In the genomic region with DNA sequence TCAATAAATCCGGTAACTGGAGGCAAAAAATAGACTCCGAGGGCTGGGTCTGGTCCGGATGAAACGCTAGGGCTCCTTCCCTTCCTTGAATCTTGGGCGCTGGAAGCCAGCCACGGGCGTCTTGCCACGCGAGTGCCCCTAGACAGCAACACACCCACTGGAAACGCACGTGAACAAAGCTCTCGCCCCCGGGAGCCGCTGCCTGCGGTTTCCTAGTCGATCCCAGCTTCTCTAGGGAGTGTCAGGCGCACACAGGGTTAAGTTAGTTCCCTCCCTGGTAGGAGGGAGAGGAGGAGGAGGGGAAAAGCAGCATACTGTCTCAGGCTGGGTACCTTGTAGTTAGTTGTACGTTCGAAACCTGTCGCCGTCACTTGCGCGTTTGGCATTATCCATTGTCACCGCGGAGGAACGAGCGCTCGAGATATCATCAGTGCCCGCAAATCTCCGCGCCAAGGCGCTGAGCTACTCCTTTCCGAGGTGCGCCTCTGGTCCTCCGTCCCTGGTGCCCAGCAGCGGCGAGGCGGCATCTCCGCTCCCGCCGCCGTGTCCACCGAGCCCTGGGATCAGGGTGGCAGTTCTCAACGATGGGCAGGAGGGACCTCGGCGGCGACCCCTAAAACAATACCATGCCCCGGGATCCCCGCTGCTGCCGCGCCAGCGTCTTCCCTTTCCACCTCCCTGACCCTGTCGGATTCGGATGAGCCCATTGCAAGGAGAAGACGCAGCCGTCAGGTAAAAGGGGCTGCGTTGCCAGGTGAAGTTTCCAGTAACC, we compare ENCODE assay signal across 8 cellular contexts. TPM values are rescaled to one million over a fixed set of nuclear protein-coding genes. Genes with fewer than 3 reads are reported as not detected.
DNase-seq lines count a peak whose midpoint lies in the region; ATAC-seq and TF ChIP-seq lines count a peak whose summit lies in the region.

A gene with protein sequence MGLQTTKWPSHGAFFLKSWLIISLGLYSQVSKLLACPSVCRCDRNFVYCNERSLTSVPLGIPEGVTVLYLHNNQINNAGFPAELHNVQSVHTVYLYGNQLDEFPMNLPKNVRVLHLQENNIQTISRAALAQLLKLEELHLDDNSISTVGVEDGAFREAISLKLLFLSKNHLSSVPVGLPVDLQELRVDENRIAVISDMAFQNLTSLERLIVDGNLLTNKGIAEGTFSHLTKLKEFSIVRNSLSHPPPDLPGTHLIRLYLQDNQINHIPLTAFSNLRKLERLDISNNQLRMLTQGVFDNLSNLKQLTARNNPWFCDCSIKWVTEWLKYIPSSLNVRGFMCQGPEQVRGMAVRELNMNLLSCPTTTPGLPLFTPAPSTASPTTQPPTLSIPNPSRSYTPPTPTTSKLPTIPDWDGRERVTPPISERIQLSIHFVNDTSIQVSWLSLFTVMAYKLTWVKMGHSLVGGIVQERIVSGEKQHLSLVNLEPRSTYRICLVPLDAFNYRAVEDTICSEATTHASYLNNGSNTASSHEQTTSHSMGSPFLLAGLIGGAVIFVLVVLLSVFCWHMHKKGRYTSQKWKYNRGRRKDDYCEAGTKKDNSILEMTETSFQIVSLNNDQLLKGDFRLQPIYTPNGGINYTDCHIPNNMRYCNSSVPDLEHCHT (plus strand): TSS at position 342 of the 772 bp plus-strand sequence. CDS start 91,371 bp downstream, outside the sequence.

- no peaks in the 10 kb centered on the region for H3K36me3 Mint-ChIP-seq in nephron progenitor cell (ENCODE audit: low read depth)

- TF ChIP-seq CTCF in fibroblast of the aortic adventitia (IDR thresholded peaks at IDR 0.05; ENCODE audit: insufficient read depth, low read length) (no peak), nephron progenitor cell (IDR thresholded peaks at IDR 0.05) (no peak)

- peak within 1 kb of the TSS; percentile 88 for H3K4me3 Mint-ChIP-seq in nephron progenitor cell

- H3K27ac Mint-ChIP-seq in nephron progenitor cell: no peak within 1 kb of the TSS

- peak within 1 kb of the TSS; percentile 92 for H3K4me3 ChIP-seq in fibroblast of the aortic adventitia (ENCODE audit: low read depth, low read length)

- peaks cover 57% of the 10 kb centered on the region for H3K27me3 Mint-ChIP-seq in nephron progenitor cell (ENCODE audit: low read depth, poor library complexity)

- ATAC-seq in HG03097 (IDR thresholded peaks at IDR 0.05; ENCODE audit: low FRiP score, unreplicated experiment): no peak

- peaks cover 72% of the 10 kb centered on the region for H3K4me1 Mint-ChIP-seq in nephron progenitor cell

- no peaks in the 10 kb centered on the region for H3K9me3 Mint-ChIP-seq in nephron progenitor cell

- peak; percentile 55 for DNase-seq in CD1c-positive myeloid dendritic cell (ENCODE audit: extremely low spot score)
- DNase-seq in RPMI7951 (ENCODE audit: low read depth): peak; percentile 76
- peak; percentile 81 for DNase-seq in fibroblast of the aortic adventitia (ENCODE audit: low read depth)
- DNase-seq in nephron progenitor cell: peak; percentile 37
- no peak for DNase-seq in NCI-H1436 (lab: John Stamatoyannopoulos, UW)
- DNase-seq in NCI-H2029 (lab: John Stamatoyannopoulos, UW): no peak
- DNase-seq in epidermal melanocyte (ENCODE audit: insufficient read length, low spot score): no peak

RNA-seq across cellular contexts. Expression of the gene that starts here (rescaled TPM):
- 3.7 and 5.2 TPM in 2 replicates for total RNA-seq in RPMI7951 (2014; rRNA removed; shearing (Covaris generic))
- total RNA-seq in fibroblast of the aortic adventitia (ENCODE audit: low replicate concordance): 48.6 and 72.3 TPM in 2 replicates

Comparison
In these comparisons a context has a peak if more than half of its experiments do, and no peak if none do; other contexts are left out.
1. DNase-seq: peak in CD1c-positive myeloid dendritic cell (single experiment), RPMI7951 (single experiment), fibroblast of the aortic adventitia (single experiment) and nephron progenitor cell (single experiment); none in NCI-H1436 (single experiment), NCI-H2029 (single experiment) and epidermal melanocyte (single experiment).